ENCODE assay signal across 23 cellular contexts in genomic region chr20:41061155-41061554, GRCh38.
"Had no signal": no experiment of that assay in that cellular context is flagged by ENCODE, and none has a peak within 500 bp of the region (broad histone marks: within the 10 kb centered on the region; RNA-seq: fewer than 3 reads in every experiment).

No MANE protein-coding gene starts in this region.

- H3K27me3 ChIP-seq: dorsolateral prefrontal cortex, esophagus squamous epithelium, gastroesophageal sphincter, stomach had no signal

- H3K9me3 Mint-ChIP-seq: immature natural killer cell, type B pancreatic cell had no signal

- H3K4me3 ChIP-seq: dorsolateral prefrontal cortex, esophagus squamous epithelium, gastroesophageal sphincter, left ventricle myocardium inferior, lower lobe of right lung, psoas muscle, stomach, thoracic aorta had no signal

- H3K36me3 ChIP-seq: thoracic aorta had no signal

- H3K27ac ChIP-seq: dorsolateral prefrontal cortex, esophagus squamous epithelium, gastroesophageal sphincter, left ventricle myocardium inferior, lower lobe of right lung, psoas muscle, stomach, thoracic aorta had no signal

- H3K27me3 Mint-ChIP-seq: naive thymus-derived CD4-positive, alpha-beta T cell; type B pancreatic cell had no signal

- ATAC-seq: gastroesophageal sphincter; lower lobe of right lung; naive thymus-derived CD4-positive, alpha-beta T cell; psoas muscle; sciatic nerve had no signal

- H3K4me3 Mint-ChIP-seq: immature natural killer cell; naive thymus-derived CD4-positive, alpha-beta T cell; nephron progenitor cell; type B pancreatic cell had no signal

- DNase-seq: cortex of kidney; dorsolateral prefrontal cortex; effector CD8-positive, alpha-beta T cell; esophagus squamous epithelium; foreskin fibroblast; glutamatergic neuron; immature natural killer cell; left ventricle myocardium inferior; lower lobe of right lung; mesenchymal stem cell; naive thymus-derived CD4-positive, alpha-beta T cell; nephron progenitor cell; psoas muscle; retina; stimulated activated CD4-positive, alpha-beta T cell treated with anti-CD3 and anti-CD28 coated beads, Interleukin-2, amount 100 ng/mL, for 24 hours; stimulated activated CD4-positive, alpha-beta T cell treated with anti-CD3 and anti-CD28 coated beads, Interleukin-4, amount 100 ng/mL, for 4 hours; stimulated activated naive CD4-positive, alpha-beta T cell; stomach; substantia nigra had no signal

- H3K27ac Mint-ChIP-seq: nephron progenitor cell, type B pancreatic cell had no signal

- H3K9me3 ChIP-seq: esophagus squamous epithelium, gastroesophageal sphincter, left ventricle myocardium inferior, lower lobe of right lung, psoas muscle, stomach, thoracic aorta had no signal
